ENCODE assay signal across 23 cellular contexts in the genomic region with DNA sequence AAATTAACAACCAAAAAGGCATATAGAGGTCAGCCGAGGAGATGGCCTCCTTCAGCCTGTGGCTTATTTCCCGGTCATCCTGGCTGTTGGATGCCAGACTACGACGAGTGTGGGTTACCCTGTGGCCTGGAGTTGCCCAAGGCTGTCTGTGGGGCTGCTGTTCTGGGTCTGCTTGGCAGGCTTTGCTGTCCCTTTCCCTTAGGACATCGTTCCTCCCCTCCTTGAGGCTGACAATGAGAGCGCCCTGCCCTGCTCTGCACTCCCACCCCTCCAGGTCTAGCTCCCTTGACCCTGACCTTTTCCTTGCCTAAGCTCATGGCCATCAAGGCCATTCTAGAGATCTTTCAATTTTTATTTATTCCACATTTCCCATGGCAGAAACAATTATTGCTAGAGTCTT. TPM values are rescaled to one million over a fixed set of nuclear protein-coding genes. Genes with fewer than 3 reads are reported as not detected.
DNase-seq lines count a peak whose midpoint lies in the region; ATAC-seq, FAIRE-seq and TF ChIP-seq lines count a peak whose summit lies in the region.
"Had no signal": no experiment of that assay in that cellular context is flagged by ENCODE, and none has a peak within 500 bp of the region (broad histone marks: within the 10 kb centered on the region; RNA-seq: fewer than 3 reads in every experiment).

No MANE protein-coding gene starts in this region.

- H3K4me1 ChIP-seq in astrocyte (ENCODE audit: insufficient read depth, low read length): peaks cover 24% of the 10 kb centered on the region

- H3K4me2 ChIP-seq in astrocyte (ENCODE audit: low read length): no peak overlapping the region
- H3K4me2 ChIP-seq: BLaER1, hepatocyte had no signal

- no peak overlapping the region for H2AFZ ChIP-seq in astrocyte (ENCODE audit: low read depth, low read length)
- H2AFZ ChIP-seq: hepatocyte had no signal

- no peak for FAIRE-seq in astrocyte (lab: Jason Lieb, UNC)
- no peak for FAIRE-seq in HTR-8/SVneo (lab: Jason Lieb, UNC)

- no peaks in the 10 kb centered on the region for H3K9me3 ChIP-seq in astrocyte (ENCODE audit: insufficient read depth, low read depth, low read length)
- H3K9me3 ChIP-seq: BLaER1, SJCRH30, thyroid gland had no signal

- H3K9ac ChIP-seq in astrocyte (ENCODE audit: low read length): no peak overlapping the region
- H3K9ac ChIP-seq: BLaER1 had no signal

- H3K4me3 Mint-ChIP-seq in T-helper 1 cell treated with Interleukin-12 subunit alpha and Interleukin-12 subunit beta and Interleukin-4 antibody, amounts not matched to agents 30 μg/mL and 1 μg/mL, for 36 hours: no peak overlapping the region
- H3K4me3 Mint-ChIP-seq in astrocyte (ENCODE audit: unreplicated experiment) (peak overlapping the region; percentile 54), osteocyte (ENCODE audit: unreplicated experiment) (no peak overlapping the region)
- H3K4me3 Mint-ChIP-seq: HFFc6 had no signal

- TF ChIP-seq CTCF in RWPE1 (conservative IDR thresholded peaks at IDR 0.05; ENCODE audit: low read depth) (no peak), astrocyte (IDR thresholded peaks at IDR 0.05; ENCODE audit: insufficient read depth, low read depth, low read length) (no peak), osteocyte (IDR thresholded peaks at IDR 0.05) (no peak)

- H3K4me1 Mint-ChIP-seq in T-helper 1 cell treated with Interleukin-12 subunit alpha and Interleukin-12 subunit beta and Interleukin-4 antibody, amounts not matched to agents 30 μg/mL and 1 μg/mL, for 36 hours (ENCODE audit: low read depth): peaks cover 47% of the 10 kb centered on the region
- peaks cover 32% of the 10 kb centered on the region for H3K4me1 Mint-ChIP-seq in astrocyte (ENCODE audit: low read depth, unreplicated experiment)
- peaks cover 25% of the 10 kb centered on the region for H3K4me1 Mint-ChIP-seq in osteocyte (ENCODE audit: unreplicated experiment)

- CTCF ChIA-PET in RWPE1 (lab: Yijun Ruan, JAX): no interaction called here

- POLR2A ChIA-PET in RWPE1 (lab: Yijun Ruan, JAX; ENCODE audit: low non-redundant PET): interaction anchor here (1.8 kb wide), 1 partner anchor 124 kb away, joined by 4 read pairs; a partner anchor contains a TSS

- no peak overlapping the region for H3K4me3 ChIP-seq in astrocyte (ENCODE audit: insufficient read depth, low read depth, low read length)
- H3K4me3 ChIP-seq: BLaER1, hepatocyte, SJCRH30, thyroid gland had no signal

- H3K27me3 ChIP-seq in astrocyte (ENCODE audit: insufficient read depth, low read length): no peaks in the 10 kb centered on the region
- H3K27me3 ChIP-seq: BLaER1, hepatocyte, SJCRH30, thyroid gland had no signal

- no peaks in the 10 kb centered on the region for H3K9me3 Mint-ChIP-seq in T-helper 1 cell treated with Interleukin-12 subunit alpha and Interleukin-12 subunit beta and Interleukin-4 antibody, amounts not matched to agents 30 μg/mL and 1 μg/mL, for 36 hours
- no peaks in the 10 kb centered on the region for H3K9me3 Mint-ChIP-seq in astrocyte (ENCODE audit: unreplicated experiment)
- no peaks in the 10 kb centered on the region for H3K9me3 Mint-ChIP-seq in osteocyte (ENCODE audit: unreplicated experiment)
- H3K9me3 Mint-ChIP-seq: activated naive CD4-positive, alpha-beta T cell treated with anti-CD3 and anti-CD28 coated beads, Interleukin-2, amount 50 U/mL, for 72 hours; HFFc6; IgD-negative memory B cell had no signal

- peaks cover 32% of the 10 kb centered on the region for H3K79me2 ChIP-seq in astrocyte (ENCODE audit: insufficient read depth, low read length)

- H4K20me1 ChIP-seq in astrocyte (ENCODE audit: insufficient read depth, low read length): peaks cover 23% of the 10 kb centered on the region

- H3K36me3 ChIP-seq in astrocyte (ENCODE audit: insufficient read depth, low read length): peaks cover 9% of the 10 kb centered on the region
- H3K36me3 ChIP-seq: thyroid gland had no signal

- no peaks in the 10 kb centered on the region for H3K27me3 Mint-ChIP-seq in T-helper 1 cell treated with Interleukin-12 subunit alpha and Interleukin-12 subunit beta and Interleukin-4 antibody, amounts not matched to agents 30 μg/mL and 1 μg/mL, for 36 hours (ENCODE audit: low read depth)
- H3K27me3 Mint-ChIP-seq in astrocyte (ENCODE audit: low read depth, unreplicated experiment): no peaks in the 10 kb centered on the region
- H3K27me3 Mint-ChIP-seq in osteocyte (ENCODE audit: unreplicated experiment): no peaks in the 10 kb centered on the region
- H3K27me3 Mint-ChIP-seq: IgD-negative memory B cell had no signal

- peak overlapping the region; percentile 4; the same call in 1 of the 2 replicates for H3K27ac ChIP-seq in RWPE1
- H3K27ac ChIP-seq in astrocyte (ENCODE audit: low read depth, low read length): no peak overlapping the region
- H3K27ac ChIP-seq: 22Rv1, BLaER1, hepatocyte, SJCRH30, thyroid gland had no signal

- H3K36me3 Mint-ChIP-seq in T-helper 1 cell treated with Interleukin-12 subunit alpha and Interleukin-12 subunit beta and Interleukin-4 antibody, amounts not matched to agents 30 μg/mL and 1 μg/mL, for 36 hours (ENCODE audit: low read depth): peaks cover 19% of the 10 kb centered on the region
- H3K36me3 Mint-ChIP-seq in astrocyte (ENCODE audit: low read depth, unreplicated experiment) (no peaks in the 10 kb centered on the region), osteocyte (ENCODE audit: unreplicated experiment) (peaks cover 2% of the 10 kb centered on the region)
- H3K36me3 Mint-ChIP-seq: IgD-negative memory B cell had no signal

- DNase-seq in T-helper 1 cell (no peak), RWPE1 (ENCODE audit: low spot score) (no peak), astrocyte (ENCODE audit: low read depth) (no peak), osteocyte (ENCODE audit: extremely low spot score, unreplicated experiment) (peak; percentile 57), HTR-8/SVneo (ENCODE audit: insufficient read length, low spot score) (no peak), NCI-H1092 treated with DMSO at 0.1 percent for 48 hours (lab: John Stamatoyannopoulos, UW) (no peak)
- DNase-seq: caudate nucleus; DMS79; effector CD8-positive, alpha-beta T cell; HFFc6; NCI-H2029 treated with DMSO at 0.1 percent for 48 hours; NCI-H524; occipital lobe; SJCRH30; stimulated activated CD4-positive, alpha-beta T cell treated with anti-CD3 and anti-CD28 coated beads, Interleukin-4, amount 100 ng/mL, for 1 hour; thyroid gland had no signal

- no peak for ATAC-seq in HG03280 (IDR thresholded peaks at IDR 0.05; ENCODE audit: unreplicated experiment)
- ATAC-seq: activated naive CD4-positive, alpha-beta T cell treated with anti-CD3 and anti-CD28 coated beads, Interleukin-2, amount 50 U/mL, for 72 hours had no signal

- peak overlapping the region; percentile 29 for H3K27ac Mint-ChIP-seq in T-helper 1 cell treated with Interleukin-12 subunit alpha and Interleukin-12 subunit beta and Interleukin-4 antibody, amounts not matched to agents 30 μg/mL and 1 μg/mL, for 36 hours
- H3K27ac Mint-ChIP-seq in astrocyte (ENCODE audit: unreplicated experiment): no peak overlapping the region
- peak overlapping the region; percentile 2 for H3K27ac Mint-ChIP-seq in osteocyte (ENCODE audit: unreplicated experiment)
- H3K27ac Mint-ChIP-seq: HFFc6 had no signal

RNA-seq across cellular contexts. Expression of a gene that starts 1.9 kb away (rescaled TPM):
- total RNA-seq in astrocyte (94.8 and 104 TPM in 2 replicates), osteocyte (75.2 and 88.3 TPM in 2 replicates)

RNA-seq across cellular contexts. Expression of a gene that starts 38.7 kb away (rescaled TPM):
- total RNA-seq in astrocyte: 1.2 TPM in 2 replicates
- 3.3 and 3.8 TPM in 2 replicates for total RNA-seq in osteocyte
- total RNA-seq: SJCRH30 had no signal
